Comparison of ENCODE assay signal across 20 cellular contexts in genomic region chr3:72480366-72480765, GRCh38. TPM values are rescaled to one million over a fixed set of nuclear protein-coding genes. Genes with fewer than 3 reads are reported as not detected.
DNase-seq lines count a peak whose midpoint lies in the region; ATAC-seq and TF ChIP-seq lines count a peak whose summit lies in the region.
"Had no signal": no experiment of that assay in that cellular context is flagged by ENCODE, and none has a peak within 500 bp of the region (broad histone marks: within the 10 kb centered on the region; RNA-seq: fewer than 3 reads in every experiment).

No MANE protein-coding gene starts in this region.

- H3K9me3 Mint-ChIP-seq in activated CD8-positive, alpha-beta memory T cell treated with anti-CD3 and anti-CD28 coated beads, Interleukin-2, amount 10 ng/mL, durations not matched to agents 7 days and 5 days (ENCODE audit: low read depth): no peaks in the 10 kb centered on the region
- H3K9me3 Mint-ChIP-seq in activated T-helper 1 cell treated with anti-CD3 and anti-CD28 coated beads, Interleukin-12 subunit alpha, Interleukin-12 subunit beta, Interleukin-2, Interleukin-4 antibody, amounts not matched to agents 30 ng/mL and 10 ng/mL and 1 ng/mL, durations not matched to agents 14 hours and 24 hours and 36 hours: peaks cover 10% of the 10 kb centered on the region
- peaks cover 5% of the 10 kb centered on the region for H3K9me3 Mint-ChIP-seq in nephron progenitor cell

- no peak overlapping the region for H3K27ac ChIP-seq in testis
- H3K27ac ChIP-seq: PC-9 had no signal

- H3K27me3 ChIP-seq in testis: no peaks in the 10 kb centered on the region
- H3K27me3 ChIP-seq: BE2C had no signal

- intact Hi-C loops in activated T-helper 1 cell treated with anti-CD3 and anti-CD28 coated beads, Interleukin-12 subunit alpha, Interleukin-12 subunit beta, Interleukin-2, Interleukin-4 antibody, amounts not matched to agents 30 ng/mL and 10 ng/mL and 1 ng/mL, durations not matched to agents 14 hours and 24 hours and 36 hours (cut with micrococcal nuclease): no loop called here
- intact Hi-C loops in mucosa of descending colon (cut with DNase I, micrococcal nuclease): no loop called here
- intact Hi-C loops in testis (cut with DNase I; ENCODE audit: low total_unique reads): no loop called here

- H3K4me3 Mint-ChIP-seq in activated CD8-positive, alpha-beta memory T cell treated with anti-CD3 and anti-CD28 coated beads, Interleukin-2, amount 10 ng/mL, durations not matched to agents 7 days and 5 days: no peak overlapping the region
- H3K4me3 Mint-ChIP-seq in activated T-helper 1 cell treated with anti-CD3 and anti-CD28 coated beads, Interleukin-12 subunit alpha, Interleukin-12 subunit beta, Interleukin-2, Interleukin-4 antibody, amounts not matched to agents 30 ng/mL and 10 ng/mL and 1 ng/mL, durations not matched to agents 14 hours and 24 hours and 36 hours: no peak overlapping the region
- no peak overlapping the region for H3K4me3 Mint-ChIP-seq in nephron progenitor cell

- H3K27me3 Mint-ChIP-seq in activated CD8-positive, alpha-beta memory T cell treated with anti-CD3 and anti-CD28 coated beads, Interleukin-2, amount 10 ng/mL, durations not matched to agents 7 days and 5 days: no peaks in the 10 kb centered on the region
- H3K27me3 Mint-ChIP-seq in activated T-helper 1 cell treated with anti-CD3 and anti-CD28 coated beads, Interleukin-12 subunit alpha, Interleukin-12 subunit beta, Interleukin-2, Interleukin-4 antibody, amounts not matched to agents 30 ng/mL and 10 ng/mL and 1 ng/mL, durations not matched to agents 14 hours and 24 hours and 36 hours (ENCODE audit: insufficient read depth): no peaks in the 10 kb centered on the region
- H3K27me3 Mint-ChIP-seq in nephron progenitor cell (ENCODE audit: low read depth, poor library complexity): peaks cover 19% of the 10 kb centered on the region

- ATAC-seq in activated CD8-positive, alpha-beta memory T cell treated with anti-CD3 and anti-CD28 coated beads, Interleukin-2, amount 10 ng/mL, durations not matched to agents 7 days and 5 days: no peak
- peak; percentile 67 for ATAC-seq in mucosa of descending colon

- TF ChIP-seq POLR2A in testis (IDR thresholded peaks at IDR 0.05): no peak

- no peaks in the 10 kb centered on the region for H3K36me3 ChIP-seq in mucosa of descending colon (ENCODE audit: low read depth)
- no peaks in the 10 kb centered on the region for H3K36me3 ChIP-seq in testis (ENCODE audit: low read depth, missing control alignments)
- H3K36me3 ChIP-seq: BE2C had no signal

- TF ChIP-seq CTCF in mucosa of descending colon (IDR thresholded peaks at IDR 0.05) (no peak), nephron progenitor cell (IDR thresholded peaks at IDR 0.05) (no peak), testis (IDR thresholded peaks at IDR 0.05) (no peak)

- peak overlapping the region; percentile 7 for H3K27ac Mint-ChIP-seq in activated CD8-positive, alpha-beta memory T cell treated with anti-CD3 and anti-CD28 coated beads, Interleukin-2, amount 10 ng/mL, durations not matched to agents 7 days and 5 days
- H3K27ac Mint-ChIP-seq in activated T-helper 1 cell treated with anti-CD3 and anti-CD28 coated beads, Interleukin-12 subunit alpha, Interleukin-12 subunit beta, Interleukin-2, Interleukin-4 antibody, amounts not matched to agents 30 ng/mL and 10 ng/mL and 1 ng/mL, durations not matched to agents 14 hours and 24 hours and 36 hours: peak overlapping the region; percentile 75
- H3K27ac Mint-ChIP-seq in nephron progenitor cell: no peak overlapping the region

- H3K4me1 ChIP-seq in mucosa of descending colon (ENCODE audit: low read depth): no peaks in the 10 kb centered on the region
- H3K4me1 ChIP-seq in testis: no peaks in the 10 kb centered on the region
- H3K4me1 ChIP-seq: BE2C had no signal

- H3K36me3 Mint-ChIP-seq in activated CD8-positive, alpha-beta memory T cell treated with anti-CD3 and anti-CD28 coated beads, Interleukin-2, amount 10 ng/mL, durations not matched to agents 7 days and 5 days: peaks cover 8% of the 10 kb centered on the region
- H3K36me3 Mint-ChIP-seq in activated T-helper 1 cell treated with anti-CD3 and anti-CD28 coated beads, Interleukin-12 subunit alpha, Interleukin-12 subunit beta, Interleukin-2, Interleukin-4 antibody, amounts not matched to agents 30 ng/mL and 10 ng/mL and 1 ng/mL, durations not matched to agents 14 hours and 24 hours and 36 hours (ENCODE audit: low read depth): peaks cover 8% of the 10 kb centered on the region
- H3K36me3 Mint-ChIP-seq in nephron progenitor cell (ENCODE audit: low read depth): no peaks in the 10 kb centered on the region
- H3K36me3 Mint-ChIP-seq: IgD-negative memory B cell had no signal

- no peak overlapping the region for H3K4me3 ChIP-seq in mucosa of descending colon
- no peak overlapping the region for H3K4me3 ChIP-seq in testis
- H3K4me3 ChIP-seq: PC-9 had no signal

- H3K4me1 Mint-ChIP-seq in activated CD8-positive, alpha-beta memory T cell treated with anti-CD3 and anti-CD28 coated beads, Interleukin-2, amount 10 ng/mL, durations not matched to agents 7 days and 5 days: peaks cover 45% of the 10 kb centered on the region
- H3K4me1 Mint-ChIP-seq in activated T-helper 1 cell treated with anti-CD3 and anti-CD28 coated beads, Interleukin-12 subunit alpha, Interleukin-12 subunit beta, Interleukin-2, Interleukin-4 antibody, amounts not matched to agents 30 ng/mL and 10 ng/mL and 1 ng/mL, durations not matched to agents 14 hours and 24 hours and 36 hours (ENCODE audit: low read depth): peaks cover 61% of the 10 kb centered on the region
- peaks cover 10% of the 10 kb centered on the region for H3K4me1 Mint-ChIP-seq in nephron progenitor cell

- CTCF ChIA-PET in activated CD8-positive, alpha-beta memory T cell treated with anti-CD3 and anti-CD28 coated beads, Interleukin-2, amount 10 ng/mL, durations not matched to agents 7 days and 5 days (lab: Charles Lee): no interaction called here

- H3K9me3 ChIP-seq in mucosa of descending colon (no peaks in the 10 kb centered on the region), testis (no peaks in the 10 kb centered on the region)
- H3K9me3 ChIP-seq: BE2C had no signal

- DNase-seq in activated CD8-positive, alpha-beta memory T cell treated with anti-CD3 and anti-CD28 coated beads, Interleukin-2, amount 10 ng/mL, durations not matched to agents 7 days and 5 days: no peak
- no peak for DNase-seq in activated CD8-positive, alpha-beta memory T cell treated with anti-CD3 and anti-CD28 coated beads, Interleukin-2, amount 50 U/mL, for 48 hours
- DNase-seq in LoVo (ENCODE audit: low spot score): peak; percentile 28
- no peak for DNase-seq in activated T-helper 1 cell treated with anti-CD3 and anti-CD28 coated beads, Interleukin-12 subunit alpha, Interleukin-12 subunit beta, Interleukin-2, Interleukin-4 antibody, amounts not matched to agents 30 ng/mL and 10 ng/mL and 1 ng/mL, durations not matched to agents 14 hours and 24 hours and 36 hours (ENCODE audit: low spot score)
- no peak for DNase-seq in mucosa of descending colon
- no peak for DNase-seq in nephron progenitor cell
- no peak for DNase-seq in testis
- DNase-seq: BE2C, DMS53, GDM1, Karpas-422, NCI-H1092, NCI-H1436, NCI-H187 treated with DMSO at 0.1 percent for 48 hours, NCI-H2227 treated with DMSO at 0.1 percent for 48 hours, NCI-H510A, PC-9, RPMI8226, SHP77 had no signal

RNA-seq across cellular contexts. Expression of gene RYBP, which starts 33.9 kb away (rescaled TPM):
- 10 to 100 TPM; 11.7 to 17.9 TPM for total RNA-seq in activated CD8-positive, alpha-beta memory T cell treated with anti-CD3 and anti-CD28 coated beads, Interleukin-2, amount 10 ng/mL, durations not matched to agents 7 days and 5 days
- 62.5 and 64.0 TPM in 2 replicates for total RNA-seq in activated T-helper 1 cell treated with anti-CD3 and anti-CD28 coated beads, Interleukin-12 subunit alpha, Interleukin-12 subunit beta, Interleukin-2, Interleukin-4 antibody, amounts not matched to agents 30 ng/mL and 10 ng/mL and 1 ng/mL, durations not matched to agents 14 hours and 24 hours and 36 hours
- total RNA-seq in mucosa of descending colon (10 to 100 TPM; 16.4 to 22.9 (median 17.1) TPM), testis (10 to 100 TPM; 19.8 to 22.1 TPM)
- 32.2 TPM for polyA plus RNA-seq in testis (ENCODE audit: insufficient read depth, low read depth, low replicate concordance)
